ENCODE assay signal across 22 cellular contexts in genomic region chr20:18440403-18440802, GRCh38.
"Had no signal": no experiment of that assay in that cellular context is flagged by ENCODE, and none has a peak within 500 bp of the region (broad histone marks: within the 10 kb centered on the region; RNA-seq: fewer than 3 reads in every experiment).

No MANE protein-coding gene starts in this region.

- H3K4me3 Mint-ChIP-seq: IgD-negative memory B cell had no signal

- ATAC-seq: K562, Right ventricle myocardium inferior, SK-N-SH treated with all-trans-retinoic acid at 6 μM for 48 hours had no signal

- DNase-seq: Kasumi-1; MM.1S; NCI-H1092 treated with DMSO at 0.1 percent for 48 hours; NCI-H1694; NCI-H187 treated with DMSO at 0.1 percent for 48 hours; NCI-H2029 treated with DMSO at 0.1 percent for 48 hours; NCI-H2171 treated with DMSO at 0.1 percent for 48 hours; NCI-H446; NCI-H510A; NCI-H524 treated with DMSO at 0.1 percent for 48 hours; NK-92 treated with Interleukin-12 subunit alpha and Interleukin-12 subunit beta, amount 100 ng/mL, for 24 hours; OCI-M1; PC-9; Peyer's patch; SHP77 treated with DMSO at 0.1 percent for 48 hours; SJCRH30 had no signal

- H3K4me1 ChIP-seq: Peyer's patch had no signal

- H3K4me3 ChIP-seq: K562, PC-9, Peyer's patch, SJCRH30 had no signal

- H3K9me3 ChIP-seq: Peyer's patch, SJCRH30 had no signal

- H3K27ac ChIP-seq: HL-60, KMS-11, PC-9, Peyer's patch, SJCRH30 had no signal

- H3K36me3 ChIP-seq: Peyer's patch, SJCRH30 had no signal

- H3K27me3 ChIP-seq: Peyer's patch, SJCRH30 had no signal
